Comparison of ENCODE assay signal across 8 cellular contexts in the genomic region with DNA sequence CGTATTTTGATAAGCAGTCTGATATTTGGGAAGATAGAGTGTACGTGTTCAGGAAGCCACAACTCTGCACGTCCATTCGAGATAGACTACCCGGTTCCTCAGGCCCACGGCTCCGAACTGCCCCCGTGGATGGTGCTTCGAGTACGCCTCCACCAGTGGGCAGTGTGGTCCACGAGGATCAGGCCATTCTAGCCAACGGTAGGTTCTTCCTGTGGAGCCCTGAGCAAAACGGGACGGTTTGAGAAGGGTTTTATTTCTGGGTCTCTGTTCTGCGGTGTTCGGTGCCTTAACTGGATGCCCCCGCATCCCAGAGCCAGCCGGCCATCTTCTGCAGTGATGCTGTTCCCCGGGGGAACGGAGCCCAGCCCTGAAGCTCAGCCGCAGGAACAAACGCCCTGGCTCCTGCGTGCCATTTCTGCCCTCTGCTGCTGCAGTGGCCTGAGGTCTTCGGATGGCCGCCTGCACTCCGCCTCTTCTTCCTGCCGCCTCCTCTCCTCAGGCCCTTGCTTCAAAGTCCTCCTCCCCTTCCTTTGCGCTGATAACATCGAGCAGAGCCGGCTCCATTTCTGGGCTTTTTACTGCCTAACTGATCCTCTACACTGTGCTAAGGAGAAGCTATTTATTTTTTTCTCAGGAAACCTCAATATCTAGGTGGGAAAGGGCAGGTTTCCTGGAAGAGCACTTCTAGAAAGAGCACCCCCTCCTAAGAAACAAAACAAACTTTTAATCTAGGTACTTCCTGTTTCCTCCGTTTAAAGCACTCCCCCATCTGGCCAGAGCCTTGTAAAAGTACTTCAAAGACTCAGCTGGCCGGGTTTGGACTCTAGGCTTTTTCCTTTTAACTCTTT. TPM values are rescaled to one million over a fixed set of nuclear protein-coding genes. Genes with fewer than 3 reads are reported as not detected.
DNase-seq lines count a peak whose midpoint lies in the region; ATAC-seq, FAIRE-seq and TF ChIP-seq lines count a peak whose summit lies in the region.

No MANE protein-coding gene starts in this region.

- no peak for ATAC-seq in CD8-positive, alpha-beta T cell
- ATAC-seq in K562 (peak; percentile 76), left lung (peak; percentile 78), aorta (ENCODE audit: low FRiP score) (peak; percentile 65)

- intact Hi-C loops in CD8-positive, alpha-beta T cell (cut with DNase I, micrococcal nuclease): no loop called here
- intact Hi-C loops in K562 (cut with micrococcal nuclease): no loop called here
- intact Hi-C loops in left lung (cut with DNase I): no loop called here
- intact Hi-C loops in aorta (cut with DNase I): loop anchor here (5.0 kb wide), 2 partner anchors 37 to 38 kb away; partner anchors contain the start of gene SLC46A3 (in 2 of the 2)

- no peaks in the 10 kb centered on the region for H3K79me2 ChIP-seq in K562 (ENCODE audit: control insufficient read depth, insufficient read depth, low read length)

- peak overlapping the region; percentile 23 for H3K4me3 ChIP-seq in CD8-positive, alpha-beta T cell (ENCODE audit: low read depth, low read length)
- no peak overlapping the region for H3K4me3 ChIP-seq in LNCaP clone FGC (ENCODE audit: low read depth, low read length)
- no peak overlapping the region for H3K4me3 ChIP-seq in K562
- H3K4me3 ChIP-seq in left lung: peak overlapping the region in 1 of 2 donors; percentile 26
- H3K4me3 ChIP-seq in aorta (ENCODE audit: low read length in 2 of 2): no peak overlapping the region

- POLR2A ChIA-PET in CD8-positive, alpha-beta T cell (lab: Charles Lee): interaction anchor here (0.9 to 1.5 kb wide), 2 partner anchors 37 kb away, joined by 3 to 5 read pairs; partner anchors contain the start of gene SLC46A3
- POLR2A ChIA-PET in K562 (lab: Yijun Ruan, JAX): interaction anchor here (1.5 kb wide), 1 partner anchor 11 kb away, joined by 3 read pairs; no protein-coding TSS in a partner anchor

- no peaks in the 10 kb centered on the region for H3K27me3 Mint-ChIP-seq in CD8-positive, alpha-beta T cell (ENCODE audit: low read depth)

- in situ Hi-C loops in K562 (cut with MboI): no loop called here

- WGBS in K562 (ENCODE audit: insufficient coverage, low coverage, missing lambda C conversion rate): 41% methylated on average over 23 of the region's 32 CpGs
- WGBS in aorta, 2 donors: 84 to 88% methylated on average over 32 of the region's 32 CpGs

- no peak for TF ChIP-seq POLR2A in K562 (conservative IDR thresholded peaks at IDR 0.05)

- H3K36me3 ChIP-seq in CD8-positive, alpha-beta T cell (ENCODE audit: insufficient read depth, low read length): no peaks in the 10 kb centered on the region
- no peaks in the 10 kb centered on the region for H3K36me3 ChIP-seq in K562 (ENCODE audit: control insufficient read depth, insufficient read depth, low read length)
- no peaks in the 10 kb centered on the region for H3K36me3 ChIP-seq in left lung
- no peaks in the 10 kb centered on the region for H3K36me3 ChIP-seq in aorta (ENCODE audit: control insufficient read depth in 1 of 2, insufficient read depth in 2 of 2, low read length in 1 of 2)

- peaks cover 11% of the 10 kb centered on the region for H3K4me1 Mint-ChIP-seq in CD8-positive, alpha-beta T cell (ENCODE audit: low read depth)

- H3K4me3 Mint-ChIP-seq in CD8-positive, alpha-beta T cell: peak overlapping the region; percentile 74

- no TSS peak for BruUV-seq in K562 (replicated peaks; lab: Mats Ljungman, UMichigan)

- H2AFZ ChIP-seq in K562 (ENCODE audit: low read depth, low read length): peak overlapping the region; percentile 84

- no peak overlapping the region for H3K9ac ChIP-seq in K562 (ENCODE audit: insufficient read depth in 1 of 2, low read depth in 2 of 2, low read length in 2 of 2)

- peak in 1 of 2 experiments; percentile 15; a peak in 1 of 4 replicates for TF ChIP-seq RAD21 in K562 (CRISPR knock-in tag; conservative IDR thresholded peaks at IDR 0.05 in 1 of 2, IDR thresholded peaks at IDR 0.05 in 1 of 2)

- H3K4me1 ChIP-seq in CD8-positive, alpha-beta T cell (ENCODE audit: insufficient read depth, low read length): peaks cover 8% of the 10 kb centered on the region
- H3K4me1 ChIP-seq in K562 (replicated peaks in 1 of 2; ENCODE audit: control insufficient read depth in 2 of 2, insufficient read depth in 2 of 2, low read length in 2 of 2): peaks cover 0 to 5% of the 10 kb centered on the region in 2 experiments; a peak in 2 of 5 replicates
- peaks cover 6 to 20% of the 10 kb centered on the region in 2 donors for H3K4me1 ChIP-seq in left lung
- no peaks in the 10 kb centered on the region for H3K4me1 ChIP-seq in aorta (ENCODE audit: control insufficient read depth in 1 of 2, insufficient read depth in 2 of 2, low read length in 2 of 2)

- H3K27me3 ChIP-seq in CD8-positive, alpha-beta T cell (ENCODE audit: insufficient read depth, low read length): no peaks in the 10 kb centered on the region
- H3K27me3 ChIP-seq in K562 (ENCODE audit: control insufficient read depth in 2 of 2, insufficient read depth in 2 of 2, low read length in 2 of 2) (no peaks in the 10 kb centered on the region), left lung (no peaks in the 10 kb centered on the region), aorta (ENCODE audit: control insufficient read depth in 1 of 2, insufficient read depth in 2 of 2, low read length in 1 of 2) (no peaks in the 10 kb centered on the region)

- no peak for DNase-seq in CD8-positive, alpha-beta T cell
- no peak for DNase-seq in LNCaP clone FGC (ENCODE audit: low read depth)
- DNase-seq in K562 (ENCODE audit: extremely low read depth in 1 of 4, low spot score in 3 of 4): peak; percentile 16 to 41 (median 24)
- no peak for DNase-seq in left lung
- DNase-seq in aorta: no peak
- no peak for DNase-seq in GM19240 (ENCODE audit: insufficient read length, low spot score)
- DNase-seq in stimulated activated CD4-positive, alpha-beta T cell treated with anti-CD3 and anti-CD28 coated beads, Interleukin-12 subunit alpha, Interleukin-12 subunit beta, amount 100 ng/mL, for 4 hours: no peak
- DNase-seq in NCI-H524 treated with DMSO at 0.1 percent for 48 hours (lab: John Stamatoyannopoulos, UW): no peak

- H3K4me2 ChIP-seq in K562 (ENCODE audit: insufficient read depth, low read length): peak overlapping the region; percentile 49; the same call in 1 of the 2 replicates

- H3K9me3 ChIP-seq in CD8-positive, alpha-beta T cell (ENCODE audit: low read length): peaks cover 7% of the 10 kb centered on the region
- H3K9me3 ChIP-seq in K562 (replicated peaks; ENCODE audit: control insufficient read depth, insufficient read depth, low read depth, low read length): peaks cover 3% of the 10 kb centered on the region
- peaks cover 0 to 19% of the 10 kb centered on the region in 2 donors for H3K9me3 ChIP-seq in left lung
- no peaks in the 10 kb centered on the region for H3K9me3 ChIP-seq in aorta (ENCODE audit: control insufficient read depth, low read length)

- H3K27ac Mint-ChIP-seq in CD8-positive, alpha-beta T cell: peak overlapping the region; percentile 52

- peaks cover 6% of the 10 kb centered on the region for H3K36me3 Mint-ChIP-seq in CD8-positive, alpha-beta T cell

- H3K27ac ChIP-seq in CD8-positive, alpha-beta T cell (ENCODE audit: low read depth, low read length): no peak overlapping the region
- H3K27ac ChIP-seq in K562 (ENCODE audit: extremely low read depth, low read depth, low read length) (peak overlapping the region; percentile 70; the same call in 2 of the 3 replicates), left lung (peak overlapping the region; percentile 71 to 81), aorta (ENCODE audit: low read depth in 1 of 2, low read length in 2 of 2) (no peak overlapping the region)

- CTCF ChIA-PET in CD8-positive, alpha-beta T cell (lab: Charles Lee): no interaction called here
- CTCF ChIA-PET in K562 (lab: Yijun Ruan, JAX; ENCODE audit: low intra/inter-chr PET ratio): no interaction called here

- H3K9me1 ChIP-seq in K562 (ENCODE audit: control insufficient read depth, insufficient read depth, low read length): no peaks in the 10 kb centered on the region

- no peak for TF ChIP-seq EP300 in K562 (IDR thresholded peaks at IDR 0.05; ENCODE audit: low read length)

- peak; percentile 56 for FAIRE-seq in K562 (lab: Jason Lieb, UNC)

- peaks cover 9% of the 10 kb centered on the region for H3K9me3 Mint-ChIP-seq in CD8-positive, alpha-beta T cell

- no peaks in the 10 kb centered on the region for H4K20me1 ChIP-seq in K562 (replicated peaks; ENCODE audit: control insufficient read depth, insufficient read depth, low read length)

- no peak for TF ChIP-seq CTCF in CD8-positive, alpha-beta T cell (IDR thresholded peaks at IDR 0.05)
- TF ChIP-seq CTCF in LNCaP clone FGC (IDR thresholded peaks at IDR 0.05; ENCODE audit: control insufficient read depth, extremely low read depth, insufficient read depth) (0 out of 2 replicates have a peak, but pooled peaks have one; percentile 21), K562 (IDR thresholded peaks at IDR 0.05 in 2 of 3, conservative IDR thresholded peaks at IDR 0.05 in 1 of 3; ENCODE audit: insufficient read depth in 2 of 3, low read depth in 1 of 3, low read length in 3 of 3) (peak; percentile 8 to 27 (median 12); a peak in 1 of 6 replicates), left lung (IDR thresholded peaks at IDR 0.05) (peak in 1 of 2 donors; percentile 5)

TF ChIP-seq in K562, 482 proteins besides CTCF, POLR2A, EP300 and RAD21 (continues in another document):
- TF ChIP-seq CBX1 (IDR thresholded peaks at IDR 0.05; ENCODE audit: low read depth): 0 out of 2 replicates have a peak, but pooled peaks have one; percentile 28
- TF ChIP-seq GABPA (tag; conservative IDR thresholded peaks at IDR 0.05; ENCODE audit: low read depth): peak; percentile 74

RNA-seq across cellular contexts. Expression of gene SLC46A3, which starts 36.2 kb away (rescaled TPM):
- 1 to 10 TPM; 5.9 TPM for total RNA-seq in CD8-positive, alpha-beta T cell
- total RNA-seq in K562 (2011; cell fraction: chromatin; rRNA removed; ENCODE audit: low replicate concordance): 0.97 and 2.0 TPM in 2 replicates
- total RNA-seq in K562 (2011; cell fraction: nucleolus; rRNA removed): 0.50 and 1.2 TPM in 2 replicates
- total RNA-seq in K562 (2011; cell fraction: nucleoplasm; rRNA removed): 1.5 and 2.1 TPM in 2 replicates
- total RNA-seq in K562 (2014; rRNA removed) (0.54 and 0.61 TPM in 2 replicates), K562 (2014; rRNA removed; fragmentation: Illumina TruSeq; extraction: Trizol) (0.51 and 0.54 TPM in 2 replicates), K562 (2015; rRNA removed; fragmentation: Illumina TruSeq; extraction: Trizol) (0.38 and 0.43 TPM in 2 replicates), K562 (2021) (0.54 and 0.66 TPM in 2 replicates), left lung (10 to 100 TPM; 11.7 to 14.5 TPM), aorta (10 to 100 TPM in 1 of 2 donors, 1 to 10 TPM in 1; 6.7 to 15.1 TPM)
- polyA plus RNA-seq in K562 (2011; rRNA removed) (1.2 and 2.6 TPM in 2 replicates), K562 (2014; fragmentation: Illumina TruSeq; extraction: Trizol) (0.32 and 0.58 TPM in 2 replicates), K562 (2014; fragmentation: Nextera tagmentation; extraction: Ambion mirVana) (under 1 TPM; 0.14 to 0.20 TPM), K562 (2014; rRNA removed) (0.37 and 0.73 TPM in 2 replicates), aorta (1 to 10 TPM; 7.6 to 9.3 TPM)
- polyA plus RNA-seq in K562 (2011; cell fraction: cytosol; rRNA removed): 0.54 and 1.6 TPM in 2 replicates
- 1.5 and 4.8 TPM in 2 replicates for polyA plus RNA-seq in K562 (2011; cell fraction: nucleus; rRNA removed)
- 0.66 and 1.3 TPM in 2 replicates for polyA plus RNA-seq in K562 (2012)
- polyA minus RNA-seq in K562 (2011; rRNA and poly(A)+ RNA removed): 1.4 and 1.6 TPM in 2 replicates
- polyA minus RNA-seq in K562 (2011; cell fraction: cytosol; rRNA and poly(A)+ RNA removed): 0.86 TPM in 1 of 2 replicates, not detected in the other
- polyA minus RNA-seq in K562 (2011; cell fraction: nucleus; rRNA and poly(A)+ RNA removed): 0.54 and 2.3 TPM in 2 replicates

Comparison
In these comparisons a context has a peak if more than half of its experiments do, and no peak if none do; other contexts are left out.
1. DNase-seq: peak in K562 (4 of 4); none in CD8-positive, alpha-beta T cell (0 of 7), LNCaP clone FGC (single experiment), left lung (0 of 2), aorta (0 of 2), GM19240 (single experiment), stimulated activated CD4-positive, alpha-beta T cell treated with anti-CD3 and anti-CD28 coated beads, Interleukin-12 subunit alpha, Interleukin-12 subunit beta, amount 100 ng/mL, for 4 hours (single experiment) and NCI-H524 treated with DMSO at 0.1 percent for 48 hours (single experiment).
2. H3K27ac ChIP-seq: peak in K562 (single experiment) and left lung (2 of 2); none in CD8-positive, alpha-beta T cell (single experiment) and aorta (0 of 2).
3. intact Hi-C loops: an anchor here in aorta (5.0 kb wide); none called in CD8-positive, alpha-beta T cell, K562 and left lung.